20 cellular contexts compared by ENCODE assay signal in genomic region chr17:51425793-51426192, GRCh38.
"Had no signal": no experiment of that assay in that cellular context is flagged by ENCODE, and none has a peak within 500 bp of the region (broad histone marks: within the 10 kb centered on the region; RNA-seq: fewer than 3 reads in every experiment).

No MANE protein-coding gene starts in this region.

- DNase-seq: effector CD4-positive, alpha-beta T cell; foreskin melanocyte; kidney; left colon; left ventricle myocardium superior; mesenchymal stem cell; midbrain; occipital lobe; psoas muscle; retina; right lobe of liver; stimulated activated CD4-positive, alpha-beta T cell treated with anti-CD3 and anti-CD28 coated beads, Interleukin-4, amount 100 ng/mL, for 1 hour; stimulated activated CD8-positive, alpha-beta memory T cell treated with anti-CD3 and anti-CD28 coated beads, Interleukin-4, amount 100 ng/mL, for 48 hours; stimulated activated naive CD8-positive, alpha-beta T cell treated with anti-CD3 and anti-CD28 coated beads, Interleukin-15, Interleukin-2, amounts not matched to agents 100 U/mL and 50 U/mL, for 24 hours; tibial artery; uterus had no signal

- H3K27ac ChIP-seq: hepatocyte, psoas muscle, right lobe of liver, suprapubic skin, tibial artery, upper lobe of left lung, uterus had no signal

- H3K9me3 ChIP-seq: psoas muscle, right lobe of liver, suprapubic skin, tibial artery, upper lobe of left lung, uterus had no signal

- H3K4me1 ChIP-seq: psoas muscle, right lobe of liver, tibial artery, uterus had no signal

- H3K4me3 ChIP-seq: hepatocyte, lung, psoas muscle, right lobe of liver, suprapubic skin, tibial artery, upper lobe of left lung, uterus had no signal

- H3K27me3 ChIP-seq: hepatocyte, right lobe of liver, upper lobe of left lung, uterus had no signal

- H3K36me3 ChIP-seq: right lobe of liver, suprapubic skin, tibial artery, upper lobe of left lung, uterus had no signal
